8 cellular contexts compared by ENCODE assay signal in the genomic region with DNA sequence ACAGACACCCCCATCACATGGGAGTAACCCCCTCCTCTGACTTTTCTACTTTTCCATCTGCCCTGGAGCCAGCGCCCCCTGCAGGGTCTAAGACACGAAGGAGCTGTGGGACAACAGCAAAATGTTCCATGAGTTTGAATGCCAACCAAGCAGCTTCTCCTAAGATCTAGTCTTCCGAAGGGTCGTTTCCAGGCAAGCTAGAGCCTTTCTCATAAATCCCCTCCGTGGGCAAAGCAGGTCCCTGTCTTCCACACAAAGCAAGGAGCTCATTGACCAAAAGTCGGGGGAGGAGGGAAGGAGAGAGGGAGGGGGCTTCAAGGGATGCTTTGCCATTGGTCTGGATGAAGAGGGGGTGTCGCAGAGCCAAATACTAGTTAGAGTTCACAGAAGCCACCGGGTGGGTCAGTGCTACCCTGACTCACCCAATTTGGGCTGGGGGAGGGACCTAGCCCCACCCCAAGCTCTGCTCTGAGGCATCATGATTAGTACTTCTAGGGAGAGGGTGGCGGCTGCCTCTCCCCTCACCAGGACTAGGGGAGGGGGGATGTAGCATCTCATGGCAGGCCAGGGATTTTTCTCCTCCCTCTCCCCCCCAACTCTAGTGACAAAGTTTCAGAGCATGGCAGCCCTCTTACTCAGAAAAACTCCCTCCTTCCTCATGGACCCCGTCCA. TPM values are rescaled to one million over a fixed set of nuclear protein-coding genes. Genes with fewer than 3 reads are reported as not detected.
DNase-seq lines count a peak whose midpoint lies in the region; ATAC-seq, FAIRE-seq and TF ChIP-seq lines count a peak whose summit lies in the region.

No MANE protein-coding gene starts in this region.

- DNase-seq in activated CD4-positive, alpha-beta T cell treated with anti-CD3 and anti-CD28 coated beads, Interleukin-2, amount 10 ng/mL, durations not matched to agents 24 days and 14 days, result peak; percentile 63
- DNase-seq in activated CD4-positive, alpha-beta T cell treated with anti-CD3 and anti-CD28 coated beads, Interleukin-2, amount 50 U/mL, for 1 hour, result no peak
- DNase-seq in RWPE2 (ENCODE audit: low spot score), result no peak
- DNase-seq in fibroblast of pulmonary artery (ENCODE audit: low read depth), result no peak
- DNase-seq in small intestine, result peak; percentile 41
- DNase-seq in foreskin melanocyte, result no peak
- DNase-seq in hepatic stellate cell (ENCODE audit: low spot score), result no peak
- no peak for DNase-seq in COLO829 (ENCODE audit: low spot score)

- H3K27ac ChIP-seq in RWPE2 (ENCODE audit: poor library complexity, severe bottlenecking), result no peak overlapping the region
- peak overlapping the region in 1 of 2 donors; percentile 75 for H3K27ac ChIP-seq in small intestine (ENCODE audit: low read depth in 1 of 2, low read length in 1 of 2)

- peaks cover 78% of the 10 kb centered on the region for H3K27me3 Mint-ChIP-seq in activated CD4-positive, alpha-beta T cell treated with anti-CD3 and anti-CD28 coated beads, Interleukin-2, amount 10 ng/mL, durations not matched to agents 24 days and 14 days

- H3K4me1 ChIP-seq in RWPE2 (ENCODE audit: insufficient read depth, poor library complexity, severe bottlenecking), result no peaks in the 10 kb centered on the region
- peaks cover 0 to 6% of the 10 kb centered on the region in 2 donors for H3K4me1 ChIP-seq in small intestine (ENCODE audit: control insufficient read depth in 2 of 2, insufficient read depth in 1 of 2, low read depth in 1 of 2, low read length in 1 of 2)

- no peak for ATAC-seq in RWPE2 (ENCODE audit: low read depth)

- H3K36me3 ChIP-seq in RWPE2 (ENCODE audit: low read depth), result no peaks in the 10 kb centered on the region
- H3K36me3 ChIP-seq in small intestine (ENCODE audit: control insufficient read depth in 2 of 2, insufficient read depth in 2 of 2, low read length in 2 of 2), result no peaks in the 10 kb centered on the region

- H3K4me1 Mint-ChIP-seq in activated CD4-positive, alpha-beta T cell treated with anti-CD3 and anti-CD28 coated beads, Interleukin-2, amount 10 ng/mL, durations not matched to agents 24 days and 14 days, result peaks cover 12% of the 10 kb centered on the region

- peaks cover 43% of the 10 kb centered on the region for H3K27me3 ChIP-seq in RWPE2 (ENCODE audit: insufficient read depth, poor library complexity, severe bottlenecking)
- H3K27me3 ChIP-seq in small intestine (ENCODE audit: control insufficient read depth in 2 of 2, insufficient read depth in 2 of 2, low read length in 2 of 2), result peaks cover 0 to 13% of the 10 kb centered on the region in 2 donors

- H3K9me3 Mint-ChIP-seq in activated CD4-positive, alpha-beta T cell treated with anti-CD3 and anti-CD28 coated beads, Interleukin-2, amount 10 ng/mL, durations not matched to agents 24 days and 14 days, result no peaks in the 10 kb centered on the region

- peak overlapping the region; percentile 17 for H3K27ac Mint-ChIP-seq in activated CD4-positive, alpha-beta T cell treated with anti-CD3 and anti-CD28 coated beads, Interleukin-2, amount 10 ng/mL, durations not matched to agents 24 days and 14 days

- H3K4me3 ChIP-seq in RWPE2 (ENCODE audit: severe bottlenecking) (no peak overlapping the region), fibroblast of pulmonary artery (replicated peaks; ENCODE audit: low read depth, low read length) (no peak overlapping the region), small intestine (ENCODE audit: low read depth in 1 of 2, low read length in 2 of 2) (peak overlapping the region in 1 of 2 donors; percentile 60)

- H3K36me3 Mint-ChIP-seq in activated CD4-positive, alpha-beta T cell treated with anti-CD3 and anti-CD28 coated beads, Interleukin-2, amount 10 ng/mL, durations not matched to agents 24 days and 14 days (ENCODE audit: low read depth), result no peaks in the 10 kb centered on the region

- H3K9me3 ChIP-seq in RWPE2 (ENCODE audit: severe bottlenecking) (no peaks in the 10 kb centered on the region), small intestine (ENCODE audit: control insufficient read depth, low read depth) (no peaks in the 10 kb centered on the region)

- WGBS in small intestine, 3 donors, result 12 to 25% (median 18%) methylated on average over 10 of the region's 10 CpGs

- TF ChIP-seq CTCF in RWPE2 (IDR thresholded peaks at IDR 0.05; ENCODE audit: poor library complexity, severe bottlenecking) (peak; percentile 18), fibroblast of pulmonary artery (IDR thresholded peaks at IDR 0.05; ENCODE audit: low read length, missing control alignments) (peak; percentile 35)

- FAIRE-seq in small intestine (lab: Jason Lieb, UNC), result no peak

- intact Hi-C loops in activated CD4-positive, alpha-beta T cell treated with anti-CD3 and anti-CD28 coated beads, Interleukin-2, amount 10 ng/mL, durations not matched to agents 24 days and 14 days (cut with micrococcal nuclease), result no loop called here

- peak overlapping the region; percentile 66 for H3K4me3 Mint-ChIP-seq in activated CD4-positive, alpha-beta T cell treated with anti-CD3 and anti-CD28 coated beads, Interleukin-2, amount 10 ng/mL, durations not matched to agents 24 days and 14 days

RNA-seq across cellular contexts. Expression of a gene that starts 1.6 kb away (rescaled TPM):
- 0.33 and 0.79 TPM in 2 replicates for total RNA-seq in activated CD4-positive, alpha-beta T cell treated with anti-CD3 and anti-CD28 coated beads, Interleukin-2, amount 10 ng/mL, durations not matched to agents 24 days and 14 days
- 10 to 100 TPM in 1 of 3 donors, under 1 TPM in 2; 0.54 to 10.8 (median 0.67) TPM for polyA plus RNA-seq in small intestine

RNA-seq across cellular contexts. Expression of a gene that starts 39.8 kb away (rescaled TPM):
- total RNA-seq in activated CD4-positive, alpha-beta T cell treated with anti-CD3 and anti-CD28 coated beads, Interleukin-2, amount 10 ng/mL, durations not matched to agents 24 days and 14 days, result not detected in 2 replicates
- 10 to 100 TPM in 1 of 3 donors, 1 to 10 TPM in 2; 1.3 to 19.9 (median 9.2) TPM for polyA plus RNA-seq in small intestine

Comparison
In these comparisons a context has a peak if more than half of its experiments do, and no peak if none do; other contexts are left out.
1. DNase-seq: peak in activated CD4-positive, alpha-beta T cell treated with anti-CD3 and anti-CD28 coated beads, Interleukin-2, amount 10 ng/mL, durations not matched to agents 24 days and 14 days (single experiment) and small intestine (single experiment); none in activated CD4-positive, alpha-beta T cell treated with anti-CD3 and anti-CD28 coated beads, Interleukin-2, amount 50 U/mL, for 1 hour (single experiment), RWPE2 (single experiment), fibroblast of pulmonary artery (single experiment), foreskin melanocyte (single experiment), hepatic stellate cell (single experiment) and COLO829 (single experiment).